Comparison of ENCODE assay signal across 8 cellular contexts in genomic region chr20:2470432-2471193, GRCh38. TPM values are rescaled to one million over a fixed set of nuclear protein-coding genes. Genes with fewer than 3 reads are reported as not detected.
A peak's percentile ranks its signal among the peaks of the same experiment; 100 is the strongest.
DNase-seq lines count a peak whose midpoint lies in the region; ATAC-seq and TF ChIP-seq lines count a peak whose summit lies in the region.

SNRPB (minus strand) TSS chr20:2470789; CDS start chr20:2470690, 99 bp downstream.

- POLR2A ChIA-PET in activated CD4-positive, alpha-beta T cell treated with anti-CD3 and anti-CD28 coated beads for 36 hours (lab: Charles Lee), result interaction anchor here (0.8 to 2.9 kb wide), 11 partner anchors 11 to 660 kb away, joined by 3 to 29 read pairs (median 5); partner anchors contain the start of genes NOP56 and ZNF343

- H3K4me3 Mint-ChIP-seq in activated CD4-positive, alpha-beta T cell treated with anti-CD3 and anti-CD28 coated beads for 36 hours, result peak within 1 kb of the TSS; percentile 96

- H3K36me3 Mint-ChIP-seq in activated CD4-positive, alpha-beta T cell treated with anti-CD3 and anti-CD28 coated beads for 36 hours (ENCODE audit: low read depth), result peaks cover 51% of the 10 kb centered on the region

- CTCF ChIA-PET in activated CD4-positive, alpha-beta T cell treated with anti-CD3 and anti-CD28 coated beads for 36 hours (lab: Charles Lee), result interaction anchor here (0.8 to 5.6 kb wide), 6 partner anchors 11 to 263 kb away, joined by 3 to 42 read pairs (median 5); no protein-coding TSS in a partner anchor

- no peak for TF ChIP-seq CTCF in choroid plexus epithelial cell (conservative IDR thresholded peaks at IDR 0.05; ENCODE audit: low read depth, low read length)

- H3K9me3 Mint-ChIP-seq in activated CD4-positive, alpha-beta T cell treated with anti-CD3 and anti-CD28 coated beads for 36 hours (ENCODE audit: low read depth), result no peaks in the 10 kb centered on the region

- peaks cover 49% of the 10 kb centered on the region for H3K4me1 Mint-ChIP-seq in activated CD4-positive, alpha-beta T cell treated with anti-CD3 and anti-CD28 coated beads for 36 hours

- ATAC-seq in HG03442 (IDR thresholded peaks at IDR 0.05; ENCODE audit: unreplicated experiment), result peak; percentile 92
- peak; percentile 99 for ATAC-seq in activated CD4-positive, alpha-beta T cell treated with anti-CD3 and anti-CD28 coated beads for 36 hours

- H3K27me3 Mint-ChIP-seq in activated CD4-positive, alpha-beta T cell treated with anti-CD3 and anti-CD28 coated beads for 36 hours, result no peaks in the 10 kb centered on the region

- peak within 1 kb of the TSS; percentile 94 for H3K4me3 ChIP-seq in choroid plexus epithelial cell (ENCODE audit: low read depth, low read length)

- peak within 1 kb of the TSS; percentile 100 for H3K27ac Mint-ChIP-seq in activated CD4-positive, alpha-beta T cell treated with anti-CD3 and anti-CD28 coated beads for 36 hours

- intact Hi-C loops in activated CD4-positive, alpha-beta T cell treated with anti-CD3 and anti-CD28 coated beads for 36 hours (cut with DNase I, micrococcal nuclease), result loop anchor here (1.0 to 2.0 kb wide), 11 partner anchors 9 to 1352 kb away; partner anchors contain the start of genes NOP56 (in 2 of the 2), NSFL1C (in 1 of the 2), PCED1A (in 1 of the 2) and PSMF1 (in 1 of the 2)

- peak; percentile 99 for DNase-seq in Ammon's horn (ENCODE audit: low spot score)
- peak; percentile 93 for DNase-seq in GM19238 (ENCODE audit: insufficient read length, low spot score)
- peak; percentile 98 to 99 for DNase-seq in NCI-H524 (lab: John Stamatoyannopoulos, UW)
- DNase-seq in activated CD4-positive, alpha-beta T cell treated with anti-CD3 and anti-CD28 coated beads for 36 hours, result peak; percentile 98
- peak; percentile 100 for DNase-seq in choroid plexus epithelial cell (ENCODE audit: low read depth)
- DNase-seq in kidney glomerular epithelial cell (lab: John Stamatoyannopoulos, UW), result peak; percentile 93
- peak; percentile 86 to 90 for DNase-seq in stimulated activated CD4-positive, alpha-beta T cell treated with anti-CD3 and anti-CD28 coated beads, Interleukin-1b, Interleukin-23, amount 100 ng/mL, for 1 hour (ENCODE audit: low read depth in 2 of 2)

RNA-seq across cellular contexts. Expression of gene SNRPB, which starts in this region (rescaled TPM):
- 100 to 1,000 TPM; 348 to 466 TPM for total RNA-seq in activated CD4-positive, alpha-beta T cell treated with anti-CD3 and anti-CD28 coated beads for 36 hours

Comparison
In these comparisons a context has a peak if more than half of its experiments do, and no peak if none do; other contexts are left out.
1. Peak in every context shown above with its lines: DNase-seq, ATAC-seq and H3K4me3 ChIP-seq.